Comparison of ENCODE assay signal across 1 cellular context in the genomic region with DNA sequence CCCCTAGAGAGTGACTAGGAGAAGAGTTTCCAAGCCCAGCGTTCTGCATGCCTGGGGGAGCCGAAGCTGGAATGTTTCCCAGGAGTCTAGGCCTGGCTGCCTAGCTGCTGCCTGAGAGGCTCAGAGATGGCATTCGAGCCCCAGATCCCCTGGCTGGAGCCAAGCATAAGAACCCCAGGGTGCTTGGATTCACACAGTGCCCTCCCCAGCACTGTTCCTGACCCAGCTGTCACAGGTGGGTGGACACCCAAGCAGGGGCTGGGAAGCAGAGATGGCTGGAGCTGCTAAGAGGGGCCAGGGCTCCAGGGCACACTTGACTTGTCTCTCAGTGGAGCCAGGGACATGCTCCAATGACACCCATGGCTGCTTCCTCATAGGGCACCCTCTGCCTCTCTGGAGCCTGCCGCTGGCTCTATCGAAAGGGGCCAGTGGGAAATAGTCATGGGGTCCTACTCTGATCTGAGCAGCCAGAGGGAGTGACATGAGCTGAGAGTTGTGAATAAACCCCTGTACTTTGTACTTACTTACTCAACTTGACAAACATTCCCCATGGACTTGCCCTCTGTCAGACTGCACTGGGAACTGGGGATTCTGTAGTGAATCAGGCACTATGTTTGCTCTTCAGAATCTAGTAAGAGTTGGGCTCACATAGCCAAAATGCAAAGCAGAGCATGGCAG.
TF ChIP-seq lines count a peak whose summit lies in the region.

No MANE protein-coding gene starts in this region.

TF ChIP-seq in HepG2, 621 proteins besides CTCF, POLR2A, EP300 and RAD21 (continued from another document and continues in another):
- TF ChIP-seq, protein P1, sequence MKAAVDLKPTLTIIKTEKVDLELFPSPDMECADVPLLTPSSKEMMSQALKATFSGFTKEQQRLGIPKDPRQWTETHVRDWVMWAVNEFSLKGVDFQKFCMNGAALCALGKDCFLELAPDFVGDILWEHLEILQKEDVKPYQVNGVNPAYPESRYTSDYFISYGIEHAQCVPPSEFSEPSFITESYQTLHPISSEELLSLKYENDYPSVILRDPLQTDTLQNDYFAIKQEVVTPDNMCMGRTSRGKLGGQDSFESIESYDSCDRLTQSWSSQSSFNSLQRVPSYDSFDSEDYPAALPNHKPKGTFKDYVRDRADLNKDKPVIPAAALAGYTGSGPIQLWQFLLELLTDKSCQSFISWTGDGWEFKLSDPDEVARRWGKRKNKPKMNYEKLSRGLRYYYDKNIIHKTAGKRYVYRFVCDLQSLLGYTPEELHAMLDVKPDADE (CRISPR knock-in tag; IDR thresholded peaks at IDR 0.05) = no peak
- peak; percentile 47; the same call in 1 of the 2 replicates for TF ChIP-seq ZNF335 (CRISPR knock-in tag; IDR thresholded peaks at IDR 0.05)
- TF ChIP-seq KDM5B (CRISPR knock-in tag; IDR thresholded peaks at IDR 0.05; ENCODE audit: borderline replicate concordance) = peak; percentile 71; the same call in 1 of the 2 replicates
- peak; percentile 77 for TF ChIP-seq ZNF331 (CRISPR knock-in tag; IDR thresholded peaks at IDR 0.05)
- TF ChIP-seq, protein P2, sequence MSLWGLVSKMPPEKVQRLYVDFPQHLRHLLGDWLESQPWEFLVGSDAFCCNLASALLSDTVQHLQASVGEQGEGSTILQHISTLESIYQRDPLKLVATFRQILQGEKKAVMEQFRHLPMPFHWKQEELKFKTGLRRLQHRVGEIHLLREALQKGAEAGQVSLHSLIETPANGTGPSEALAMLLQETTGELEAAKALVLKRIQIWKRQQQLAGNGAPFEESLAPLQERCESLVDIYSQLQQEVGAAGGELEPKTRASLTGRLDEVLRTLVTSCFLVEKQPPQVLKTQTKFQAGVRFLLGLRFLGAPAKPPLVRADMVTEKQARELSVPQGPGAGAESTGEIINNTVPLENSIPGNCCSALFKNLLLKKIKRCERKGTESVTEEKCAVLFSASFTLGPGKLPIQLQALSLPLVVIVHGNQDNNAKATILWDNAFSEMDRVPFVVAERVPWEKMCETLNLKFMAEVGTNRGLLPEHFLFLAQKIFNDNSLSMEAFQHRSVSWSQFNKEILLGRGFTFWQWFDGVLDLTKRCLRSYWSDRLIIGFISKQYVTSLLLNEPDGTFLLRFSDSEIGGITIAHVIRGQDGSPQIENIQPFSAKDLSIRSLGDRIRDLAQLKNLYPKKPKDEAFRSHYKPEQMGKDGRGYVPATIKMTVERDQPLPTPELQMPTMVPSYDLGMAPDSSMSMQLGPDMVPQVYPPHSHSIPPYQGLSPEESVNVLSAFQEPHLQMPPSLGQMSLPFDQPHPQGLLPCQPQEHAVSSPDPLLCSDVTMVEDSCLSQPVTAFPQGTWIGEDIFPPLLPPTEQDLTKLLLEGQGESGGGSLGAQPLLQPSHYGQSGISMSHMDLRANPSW (CRISPR knock-in tag; IDR thresholded peaks at IDR 0.05; ENCODE audit: borderline replicate concordance) = no peak; the same call in 1 of the 2 replicates
- peak; percentile 92 for TF ChIP-seq ZNF292 (CRISPR knock-in tag; IDR thresholded peaks at IDR 0.05; ENCODE audit: borderline replicate concordance, low read depth)
- peak; percentile 29; the same call in 1 of the 2 replicates for TF ChIP-seq ZNF7 (CRISPR knock-in tag; IDR thresholded peaks at IDR 0.05)
- TF ChIP-seq, protein P3, sequence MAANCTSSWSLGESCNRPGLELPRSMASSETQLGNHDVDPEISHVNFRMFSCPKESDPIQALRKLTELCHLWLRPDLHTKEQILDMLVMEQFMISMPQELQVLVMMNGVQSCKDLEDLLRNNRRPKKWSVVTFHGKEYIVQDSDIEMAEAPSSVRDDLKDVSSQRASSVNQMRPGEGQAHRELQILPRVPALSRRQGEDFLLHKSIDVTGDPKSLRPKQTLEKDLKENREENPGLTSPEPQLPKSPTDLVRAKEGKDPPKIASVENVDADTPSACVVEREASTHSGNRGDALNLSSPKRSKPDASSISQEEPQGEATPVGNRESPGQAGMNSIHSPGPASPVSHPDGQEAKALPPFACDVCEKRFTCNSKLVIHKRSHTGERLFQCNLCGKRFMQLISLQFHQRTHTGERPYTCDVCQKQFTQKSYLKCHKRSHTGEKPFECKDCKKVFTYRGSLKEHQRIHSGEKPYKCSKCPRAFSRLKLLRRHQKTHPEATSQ (CRISPR knock-in tag; IDR thresholded peaks at IDR 0.05; ENCODE audit: borderline replicate concordance) = no peak
- TF ChIP-seq ZNF225 (CRISPR knock-in tag; IDR thresholded peaks at IDR 0.05) = no peak
- TF ChIP-seq CCDC6 (CRISPR knock-in tag; IDR thresholded peaks at IDR 0.05) = peak; percentile 70; the same call in 1 of the 2 replicates
- TF ChIP-seq ZNF569 (CRISPR knock-in tag; IDR thresholded peaks at IDR 0.05; ENCODE audit: borderline replicate concordance) = no peak
- no peak for TF ChIP-seq FOSL1 (CRISPR knock-in tag; IDR thresholded peaks at IDR 0.05; ENCODE audit: borderline replicate concordance)
- TF ChIP-seq SPEN (CRISPR knock-in tag; IDR thresholded peaks at IDR 0.05; ENCODE audit: low read depth) = no peak
- 0 out of 2 replicates have a peak, but pooled peaks have one; percentile 16 for TF ChIP-seq MIXL1 (CRISPR knock-in tag; IDR thresholded peaks at IDR 0.05)
- no peak; the same call in 1 of the 2 replicates for TF ChIP-seq TAF1 (CRISPR knock-in tag; IDR thresholded peaks at IDR 0.05)
- TF ChIP-seq, protein P4, sequence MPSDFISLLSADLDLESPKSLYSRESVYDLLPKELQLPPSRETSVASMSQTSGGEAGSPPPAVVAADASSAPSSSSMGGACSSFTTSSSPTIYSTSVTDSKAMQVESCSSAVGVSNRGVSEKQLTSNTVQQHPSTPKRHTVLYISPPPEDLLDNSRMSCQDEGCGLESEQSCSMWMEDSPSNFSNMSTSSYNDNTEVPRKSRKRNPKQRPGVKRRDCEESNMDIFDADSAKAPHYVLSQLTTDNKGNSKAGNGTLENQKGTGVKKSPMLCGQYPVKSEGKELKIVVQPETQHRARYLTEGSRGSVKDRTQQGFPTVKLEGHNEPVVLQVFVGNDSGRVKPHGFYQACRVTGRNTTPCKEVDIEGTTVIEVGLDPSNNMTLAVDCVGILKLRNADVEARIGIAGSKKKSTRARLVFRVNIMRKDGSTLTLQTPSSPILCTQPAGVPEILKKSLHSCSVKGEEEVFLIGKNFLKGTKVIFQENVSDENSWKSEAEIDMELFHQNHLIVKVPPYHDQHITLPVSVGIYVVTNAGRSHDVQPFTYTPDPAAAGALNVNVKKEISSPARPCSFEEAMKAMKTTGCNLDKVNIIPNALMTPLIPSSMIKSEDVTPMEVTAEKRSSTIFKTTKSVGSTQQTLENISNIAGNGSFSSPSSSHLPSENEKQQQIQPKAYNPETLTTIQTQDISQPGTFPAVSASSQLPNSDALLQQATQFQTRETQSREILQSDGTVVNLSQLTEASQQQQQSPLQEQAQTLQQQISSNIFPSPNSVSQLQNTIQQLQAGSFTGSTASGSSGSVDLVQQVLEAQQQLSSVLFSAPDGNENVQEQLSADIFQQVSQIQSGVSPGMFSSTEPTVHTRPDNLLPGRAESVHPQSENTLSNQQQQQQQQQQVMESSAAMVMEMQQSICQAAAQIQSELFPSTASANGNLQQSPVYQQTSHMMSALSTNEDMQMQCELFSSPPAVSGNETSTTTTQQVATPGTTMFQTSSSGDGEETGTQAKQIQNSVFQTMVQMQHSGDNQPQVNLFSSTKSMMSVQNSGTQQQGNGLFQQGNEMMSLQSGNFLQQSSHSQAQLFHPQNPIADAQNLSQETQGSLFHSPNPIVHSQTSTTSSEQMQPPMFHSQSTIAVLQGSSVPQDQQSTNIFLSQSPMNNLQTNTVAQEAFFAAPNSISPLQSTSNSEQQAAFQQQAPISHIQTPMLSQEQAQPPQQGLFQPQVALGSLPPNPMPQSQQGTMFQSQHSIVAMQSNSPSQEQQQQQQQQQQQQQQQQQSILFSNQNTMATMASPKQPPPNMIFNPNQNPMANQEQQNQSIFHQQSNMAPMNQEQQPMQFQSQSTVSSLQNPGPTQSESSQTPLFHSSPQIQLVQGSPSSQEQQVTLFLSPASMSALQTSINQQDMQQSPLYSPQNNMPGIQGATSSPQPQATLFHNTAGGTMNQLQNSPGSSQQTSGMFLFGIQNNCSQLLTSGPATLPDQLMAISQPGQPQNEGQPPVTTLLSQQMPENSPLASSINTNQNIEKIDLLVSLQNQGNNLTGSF (CRISPR knock-in tag; IDR thresholded peaks at IDR 0.05) = 0 out of 2 replicates have a peak, but pooled peaks have one; percentile 39
- no peak for TF ChIP-seq ZNF33A (CRISPR knock-in tag; IDR thresholded peaks at IDR 0.05; ENCODE audit: borderline replicate concordance)
- peak; percentile 77 for TF ChIP-seq HDAC2 (CRISPR knock-in tag; IDR thresholded peaks at IDR 0.05)
- TF ChIP-seq HNF4A (CRISPR knock-in tag; IDR thresholded peaks at IDR 0.05) = peak; percentile 96
- no peak for TF ChIP-seq ZNF329 (CRISPR knock-in tag; IDR thresholded peaks at IDR 0.05; ENCODE audit: low read depth)
- TF ChIP-seq ZNF350 (CRISPR knock-in tag; IDR thresholded peaks at IDR 0.05; ENCODE audit: borderline replicate concordance, low read depth) = peak; percentile 63; the same call in 1 of the 2 replicates
- TF ChIP-seq HMG20B (CRISPR knock-in tag; conservative IDR thresholded peaks at IDR 0.05) = peak; percentile 81
- no peak for TF ChIP-seq HES4 (CRISPR knock-in tag; IDR thresholded peaks at IDR 0.05; ENCODE audit: borderline replicate concordance)
- no peak for TF ChIP-seq MEIS2 (CRISPR knock-in tag; IDR thresholded peaks at IDR 0.05)
- no peak for TF ChIP-seq ZNF773 (CRISPR knock-in tag; IDR thresholded peaks at IDR 0.05; ENCODE audit: borderline replicate concordance)
- TF ChIP-seq MIER2 (CRISPR knock-in tag; IDR thresholded peaks at IDR 0.05) = peak; percentile 71
- no peak for TF ChIP-seq DNMT1 (CRISPR knock-in tag; IDR thresholded peaks at IDR 0.05)
- no peak for TF ChIP-seq NBN (conservative IDR thresholded peaks at IDR 0.05)
- TF ChIP-seq, protein P5, sequence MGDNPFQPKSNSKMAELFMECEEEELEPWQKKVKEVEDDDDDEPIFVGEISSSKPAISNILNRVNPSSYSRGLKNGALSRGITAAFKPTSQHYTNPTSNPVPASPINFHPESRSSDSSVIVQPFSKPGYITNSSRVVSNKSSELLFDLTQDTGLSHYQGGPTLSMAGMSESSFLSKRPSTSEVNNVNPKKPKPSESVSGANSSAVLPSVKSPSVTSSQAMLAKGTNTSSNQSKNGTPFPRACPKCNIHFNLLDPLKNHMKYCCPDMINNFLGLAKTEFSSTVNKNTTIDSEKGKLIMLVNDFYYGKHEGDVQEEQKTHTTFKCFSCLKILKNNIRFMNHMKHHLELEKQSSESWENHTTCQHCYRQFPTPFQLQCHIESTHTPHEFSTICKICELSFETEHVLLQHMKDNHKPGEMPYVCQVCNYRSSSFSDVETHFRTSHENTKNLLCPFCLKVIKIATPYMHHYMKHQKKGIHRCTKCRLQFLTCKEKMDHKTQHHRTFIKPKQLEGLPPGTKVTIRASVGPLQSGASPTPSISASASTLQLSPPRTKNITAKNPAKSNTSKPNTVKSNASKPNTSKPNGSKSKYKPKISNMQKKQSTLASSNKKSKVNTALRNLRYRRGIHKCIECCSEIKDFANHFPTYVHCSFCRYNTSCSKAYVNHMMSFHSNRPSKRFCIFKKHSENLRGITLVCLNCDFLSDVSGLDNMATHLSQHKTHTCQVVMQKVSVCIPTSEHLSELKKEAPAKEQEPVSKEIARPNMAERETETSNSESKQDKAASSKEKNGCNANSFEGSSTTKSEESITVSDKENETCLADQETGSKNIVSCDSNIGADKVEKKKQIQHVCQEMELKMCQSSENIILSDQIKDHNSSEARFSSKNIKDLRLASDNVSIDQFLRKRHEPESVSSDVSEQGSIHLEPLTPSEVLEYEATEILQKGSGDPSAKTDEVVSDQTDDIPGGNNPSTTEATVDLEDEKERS (CRISPR knock-in tag; IDR thresholded peaks at IDR 0.05) = 0 out of 2 replicates have a peak, but pooled peaks have one; percentile 57
- TF ChIP-seq HOXA5 (CRISPR knock-in tag; IDR thresholded peaks at IDR 0.05) = no peak
- TF ChIP-seq THAP11 (CRISPR knock-in tag; IDR thresholded peaks at IDR 0.05) = peak; percentile 48; the same call in 1 of the 2 replicates
- peak; percentile 80 for TF ChIP-seq TBX2 (CRISPR knock-in tag; IDR thresholded peaks at IDR 0.05; ENCODE audit: borderline replicate concordance)
- no peak for TF ChIP-seq ARNT2 (CRISPR knock-in tag; IDR thresholded peaks at IDR 0.05; ENCODE audit: low read depth)
- TF ChIP-seq, protein P6, sequence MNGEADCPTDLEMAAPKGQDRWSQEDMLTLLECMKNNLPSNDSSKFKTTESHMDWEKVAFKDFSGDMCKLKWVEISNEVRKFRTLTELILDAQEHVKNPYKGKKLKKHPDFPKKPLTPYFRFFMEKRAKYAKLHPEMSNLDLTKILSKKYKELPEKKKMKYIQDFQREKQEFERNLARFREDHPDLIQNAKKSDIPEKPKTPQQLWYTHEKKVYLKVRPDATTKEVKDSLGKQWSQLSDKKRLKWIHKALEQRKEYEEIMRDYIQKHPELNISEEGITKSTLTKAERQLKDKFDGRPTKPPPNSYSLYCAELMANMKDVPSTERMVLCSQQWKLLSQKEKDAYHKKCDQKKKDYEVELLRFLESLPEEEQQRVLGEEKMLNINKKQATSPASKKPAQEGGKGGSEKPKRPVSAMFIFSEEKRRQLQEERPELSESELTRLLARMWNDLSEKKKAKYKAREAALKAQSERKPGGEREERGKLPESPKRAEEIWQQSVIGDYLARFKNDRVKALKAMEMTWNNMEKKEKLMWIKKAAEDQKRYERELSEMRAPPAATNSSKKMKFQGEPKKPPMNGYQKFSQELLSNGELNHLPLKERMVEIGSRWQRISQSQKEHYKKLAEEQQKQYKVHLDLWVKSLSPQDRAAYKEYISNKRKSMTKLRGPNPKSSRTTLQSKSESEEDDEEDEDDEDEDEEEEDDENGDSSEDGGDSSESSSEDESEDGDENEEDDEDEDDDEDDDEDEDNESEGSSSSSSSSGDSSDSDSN (CRISPR knock-in tag; IDR thresholded peaks at IDR 0.05) = peak; percentile 60
- TF ChIP-seq, protein P7, sequence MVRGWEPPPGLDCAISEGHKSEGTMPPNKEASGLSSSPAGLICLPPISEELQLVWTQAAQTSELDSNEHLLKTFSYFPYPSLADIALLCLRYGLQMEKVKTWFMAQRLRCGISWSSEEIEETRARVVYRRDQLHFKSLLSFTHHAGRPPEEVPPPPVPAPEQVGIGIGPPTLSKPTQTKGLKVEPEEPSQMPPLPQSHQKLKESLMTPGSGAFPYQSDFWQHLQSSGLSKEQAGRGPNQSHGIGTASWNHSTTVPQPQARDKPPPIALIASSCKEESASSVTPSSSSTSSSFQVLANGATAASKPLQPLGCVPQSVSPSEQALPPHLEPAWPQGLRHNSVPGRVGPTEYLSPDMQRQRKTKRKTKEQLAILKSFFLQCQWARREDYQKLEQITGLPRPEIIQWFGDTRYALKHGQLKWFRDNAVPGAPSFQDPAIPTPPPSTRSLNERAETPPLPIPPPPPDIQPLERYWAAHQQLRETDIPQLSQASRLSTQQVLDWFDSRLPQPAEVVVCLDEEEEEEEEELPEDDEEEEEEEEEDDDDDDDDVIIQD (CRISPR knock-in tag; IDR thresholded peaks at IDR 0.05; ENCODE audit: low read depth) = peak; percentile 59; the same call in 1 of the 2 replicates
- TF ChIP-seq ZNF788 (CRISPR knock-in tag; IDR thresholded peaks at IDR 0.05; ENCODE audit: borderline replicate concordance) = peak; percentile 67; the same call in 1 of the 2 replicates
- TF ChIP-seq PHF8 (CRISPR knock-in tag; IDR thresholded peaks at IDR 0.05) = peak; percentile 18; the same call in 1 of the 2 replicates
- no peak for TF ChIP-seq NFYB (CRISPR knock-in tag; IDR thresholded peaks at IDR 0.05)
- TF ChIP-seq RXRA (CRISPR knock-in tag; IDR thresholded peaks at IDR 0.05) = 0 out of 2 replicates have a peak, but pooled peaks have one; percentile 38
- no peak for TF ChIP-seq ZNF282 (IDR thresholded peaks at IDR 0.05; ENCODE audit: partially characterized antibody)
- TF ChIP-seq ZBTB1 (CRISPR knock-in tag; IDR thresholded peaks at IDR 0.05; ENCODE audit: borderline replicate concordance) = no peak
- TF ChIP-seq ZNF546 (CRISPR knock-in tag; conservative IDR thresholded peaks at IDR 0.05) = no peak
- no peak for TF ChIP-seq REXO4 (CRISPR knock-in tag; IDR thresholded peaks at IDR 0.05; ENCODE audit: borderline replicate concordance)
- no peak for TF ChIP-seq FIP1L1 (IDR thresholded peaks at IDR 0.05; ENCODE audit: borderline replicate concordance, insufficient read depth, low read depth, low read length)
- TF ChIP-seq HNRNPUL1 (IDR thresholded peaks at IDR 0.05; ENCODE audit: low read depth, low read length) = no peak
